In the genomic region with DNA sequence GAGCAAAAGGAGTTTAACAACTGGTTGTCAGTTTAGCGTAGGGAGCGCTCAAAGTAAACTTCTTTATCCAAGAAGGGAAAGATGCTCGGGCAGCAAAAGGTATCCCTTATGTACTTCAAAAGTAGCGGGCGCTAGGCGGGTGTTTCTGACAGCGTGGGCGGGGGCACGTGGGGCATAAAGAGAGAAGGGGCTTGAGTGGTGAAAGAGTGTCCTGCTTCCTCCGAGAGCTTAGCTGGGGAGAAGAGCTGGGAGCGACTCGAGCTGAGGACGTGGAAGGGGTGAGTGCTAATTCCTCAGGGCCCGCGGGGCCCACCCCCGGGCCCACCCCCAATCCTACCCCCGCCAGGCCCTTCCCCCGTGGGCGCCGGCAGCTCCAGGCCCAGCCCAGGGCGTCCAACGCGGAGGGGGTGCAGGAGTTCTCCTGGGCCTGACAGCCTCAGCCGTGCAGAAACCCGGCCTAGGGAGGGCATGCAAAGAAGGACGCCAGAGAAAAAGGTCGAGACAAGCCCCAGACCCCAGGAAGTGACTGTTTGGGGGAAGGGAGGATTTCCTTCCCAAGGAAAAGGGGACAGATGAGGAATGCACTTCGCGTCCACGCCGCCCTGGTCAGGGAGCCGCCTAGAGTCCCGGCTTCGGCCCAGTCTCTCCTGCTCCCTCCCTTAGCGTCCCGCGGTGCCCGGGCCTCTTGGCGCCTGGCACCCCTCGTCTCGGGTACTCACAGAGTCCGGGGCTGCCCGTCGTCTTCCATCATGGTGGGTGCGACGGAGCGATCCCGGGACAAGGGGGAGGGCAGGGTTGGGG, we compare ENCODE assay signal across 8 cellular contexts. TPM values are rescaled to one million over a fixed set of nuclear protein-coding genes. Genes with fewer than 3 reads are reported as not detected.
A peak's percentile ranks its signal among the peaks of the same experiment; 100 is the strongest.
DNase-seq lines count a peak whose midpoint lies in the region; FAIRE-seq and TF ChIP-seq lines count a peak whose summit lies in the region.

No MANE protein-coding gene starts in this region.

- H3K9ac ChIP-seq in NT2/D1 (ENCODE audit: insufficient read length, low read depth) (peak overlapping the region; percentile 95), subcutaneous abdominal adipose tissue (ENCODE audit: low read length in 5 of 5) (peak overlapping the region in 4 of 5 donors; percentile 81 to 95 (median 92))

- no peak for TF ChIP-seq CTCF in fibroblast of mammary gland (conservative IDR thresholded peaks at IDR 0.05; ENCODE audit: control insufficient read depth, insufficient read depth, low read depth, low read length)
- no peak for TF ChIP-seq CTCF in neural crest cell (conservative IDR thresholded peaks at IDR 0.05)

- H3K4me3 Mint-ChIP-seq in activated T-helper 1 cell treated with anti-CD3 and anti-CD28 coated beads, Interleukin-12 subunit alpha, Interleukin-12 subunit beta, Interleukin-2, Interleukin-4 antibody, amounts not matched to agents 30 ng/mL and 10 ng/mL and 1 ng/mL, durations not matched to agents 14 hours and 24 hours and 36 hours = peak overlapping the region; percentile 91
- H3K4me3 Mint-ChIP-seq in neural crest cell = peak overlapping the region; percentile 99

- peaks cover 6% of the 10 kb centered on the region; the same call in 1 of the 2 replicates for H3K9me3 ChIP-seq in NT2/D1 (ENCODE audit: insufficient read depth, low read length)
- H3K9me3 ChIP-seq in subcutaneous abdominal adipose tissue (ENCODE audit: control insufficient read depth in 5 of 5, low read length in 5 of 5) = no peaks in the 10 kb centered on the region

- H3K4me1 ChIP-seq in NT2/D1 (ENCODE audit: insufficient read depth, insufficient read length) = no peaks in the 10 kb centered on the region
- H3K4me1 ChIP-seq in subcutaneous abdominal adipose tissue (ENCODE audit: control insufficient read depth in 5 of 5, insufficient read depth in 5 of 5, low read length in 5 of 5) = peaks cover 3 to 46% (median 44%) of the 10 kb centered on the region in 5 donors

- intact Hi-C loops in activated T-helper 1 cell treated with anti-CD3 and anti-CD28 coated beads, Interleukin-12 subunit alpha, Interleukin-12 subunit beta, Interleukin-2, Interleukin-4 antibody, amounts not matched to agents 30 ng/mL and 10 ng/mL and 1 ng/mL, durations not matched to agents 14 hours and 24 hours and 36 hours (cut with micrococcal nuclease) = loop anchor here (1.0 to 5.0 kb wide), 9 partner anchors 21 to 417 kb away; a partner anchor contains a TSS

- H3K27me3 Mint-ChIP-seq in activated T-helper 1 cell treated with anti-CD3 and anti-CD28 coated beads, Interleukin-12 subunit alpha, Interleukin-12 subunit beta, Interleukin-2, Interleukin-4 antibody, amounts not matched to agents 30 ng/mL and 10 ng/mL and 1 ng/mL, durations not matched to agents 14 hours and 24 hours and 36 hours (ENCODE audit: insufficient read depth) = no peaks in the 10 kb centered on the region
- H3K27me3 Mint-ChIP-seq in neural crest cell (ENCODE audit: low read depth) = no peaks in the 10 kb centered on the region

- no peak for FAIRE-seq in RCC 7860 (lab: Jason Lieb, UNC)

- DNase-seq in Daoy (ENCODE audit: low read depth) = peak; percentile 23
- DNase-seq in HCEC 1CT = peak; percentile 19
- DNase-seq in NT2/D1 (ENCODE audit: low read depth, low spot score) = no peak
- peak; percentile 37 for DNase-seq in activated T-helper 1 cell treated with anti-CD3 and anti-CD28 coated beads, Interleukin-12 subunit alpha, Interleukin-12 subunit beta, Interleukin-2, Interleukin-4 antibody, amounts not matched to agents 30 ng/mL and 10 ng/mL and 1 ng/mL, durations not matched to agents 14 hours and 24 hours and 36 hours (ENCODE audit: low spot score)
- DNase-seq in fibroblast of mammary gland (ENCODE audit: low read depth) = peak; percentile 42
- peak; percentile 20 for DNase-seq in neural crest cell (ENCODE audit: low read depth, low spot score)
- no peak for DNase-seq in RCC 7860 (ENCODE audit: low spot score)

- H3K4me3 ChIP-seq in NT2/D1 (ENCODE audit: insufficient read length, low read depth) = peak overlapping the region; percentile 88
- H3K4me3 ChIP-seq in fibroblast of mammary gland (ENCODE audit: control insufficient read depth, low read depth, low read length) = peak overlapping the region; percentile 95
- H3K4me3 ChIP-seq in subcutaneous abdominal adipose tissue (ENCODE audit: low read depth in 1 of 5, low read length in 5 of 5) = peak overlapping the region; percentile 85 to 99 (median 96)

- no peaks in the 10 kb centered on the region for H3K9me3 Mint-ChIP-seq in activated T-helper 1 cell treated with anti-CD3 and anti-CD28 coated beads, Interleukin-12 subunit alpha, Interleukin-12 subunit beta, Interleukin-2, Interleukin-4 antibody, amounts not matched to agents 30 ng/mL and 10 ng/mL and 1 ng/mL, durations not matched to agents 14 hours and 24 hours and 36 hours
- peaks cover 3% of the 10 kb centered on the region for H3K9me3 Mint-ChIP-seq in neural crest cell

- peak overlapping the region; percentile 98 for H3K27ac Mint-ChIP-seq in activated T-helper 1 cell treated with anti-CD3 and anti-CD28 coated beads, Interleukin-12 subunit alpha, Interleukin-12 subunit beta, Interleukin-2, Interleukin-4 antibody, amounts not matched to agents 30 ng/mL and 10 ng/mL and 1 ng/mL, durations not matched to agents 14 hours and 24 hours and 36 hours
- peak overlapping the region; percentile 65 for H3K27ac Mint-ChIP-seq in neural crest cell (ENCODE audit: unreplicated experiment)

- peak overlapping the region; percentile 97 for H3K27ac ChIP-seq in subcutaneous abdominal adipose tissue (ENCODE audit: low read depth, low read length)

- peaks cover 55% of the 10 kb centered on the region for H3K4me1 Mint-ChIP-seq in activated T-helper 1 cell treated with anti-CD3 and anti-CD28 coated beads, Interleukin-12 subunit alpha, Interleukin-12 subunit beta, Interleukin-2, Interleukin-4 antibody, amounts not matched to agents 30 ng/mL and 10 ng/mL and 1 ng/mL, durations not matched to agents 14 hours and 24 hours and 36 hours (ENCODE audit: low read depth)
- H3K4me1 Mint-ChIP-seq in neural crest cell = peaks cover 56% of the 10 kb centered on the region

- no peaks in the 10 kb centered on the region for H3K27me3 ChIP-seq in NT2/D1 (ENCODE audit: insufficient read depth, insufficient read length)
- H3K27me3 ChIP-seq in subcutaneous abdominal adipose tissue (ENCODE audit: control insufficient read depth in 5 of 5, insufficient read depth in 4 of 5, low read length in 5 of 5) = no peaks in the 10 kb centered on the region

- peaks cover 35% of the 10 kb centered on the region for H3K36me3 Mint-ChIP-seq in activated T-helper 1 cell treated with anti-CD3 and anti-CD28 coated beads, Interleukin-12 subunit alpha, Interleukin-12 subunit beta, Interleukin-2, Interleukin-4 antibody, amounts not matched to agents 30 ng/mL and 10 ng/mL and 1 ng/mL, durations not matched to agents 14 hours and 24 hours and 36 hours (ENCODE audit: low read depth)
- peaks cover 13% of the 10 kb centered on the region for H3K36me3 Mint-ChIP-seq in neural crest cell (ENCODE audit: low read depth)

- H3K36me3 ChIP-seq in NT2/D1 (ENCODE audit: insufficient read depth, insufficient read length, low read length) (peaks cover 10% of the 10 kb centered on the region), subcutaneous abdominal adipose tissue (ENCODE audit: control insufficient read depth in 5 of 5, insufficient read depth in 5 of 5, low read length in 5 of 5) (peaks cover 0 to 6% (median 3%) of the 10 kb centered on the region in 5 donors)

RNA-seq across cellular contexts. Expression of a gene that starts 0.8 kb away (rescaled TPM):
- 28.4 and 40.4 TPM in 2 replicates for total RNA-seq in Daoy (2014; rRNA removed; shearing (Covaris generic))
- 192 and 195 TPM in 2 replicates for total RNA-seq in activated T-helper 1 cell treated with anti-CD3 and anti-CD28 coated beads, Interleukin-12 subunit alpha, Interleukin-12 subunit beta, Interleukin-2, Interleukin-4 antibody, amounts not matched to agents 30 ng/mL and 10 ng/mL and 1 ng/mL, durations not matched to agents 14 hours and 24 hours and 36 hours
- total RNA-seq in neural crest cell = 176 and 188 TPM in 2 replicates

RNA-seq across cellular contexts. Expression of a gene that starts 53.4 kb away (rescaled TPM):
- total RNA-seq in Daoy (2014; rRNA removed; shearing (Covaris generic)) = 22.1 and 22.8 TPM in 2 replicates
- 142 and 150 TPM in 2 replicates for total RNA-seq in activated T-helper 1 cell treated with anti-CD3 and anti-CD28 coated beads, Interleukin-12 subunit alpha, Interleukin-12 subunit beta, Interleukin-2, Interleukin-4 antibody, amounts not matched to agents 30 ng/mL and 10 ng/mL and 1 ng/mL, durations not matched to agents 14 hours and 24 hours and 36 hours
- 9.5 and 10.6 TPM in 2 replicates for total RNA-seq in neural crest cell

RNA-seq across cellular contexts. Expression of a gene that starts 55.3 kb away (rescaled TPM):
- total RNA-seq in Daoy (2014; rRNA removed; shearing (Covaris generic)) = 6.9 and 9.4 TPM in 2 replicates
- 30.4 and 30.5 TPM in 2 replicates for total RNA-seq in activated T-helper 1 cell treated with anti-CD3 and anti-CD28 coated beads, Interleukin-12 subunit alpha, Interleukin-12 subunit beta, Interleukin-2, Interleukin-4 antibody, amounts not matched to agents 30 ng/mL and 10 ng/mL and 1 ng/mL, durations not matched to agents 14 hours and 24 hours and 36 hours
- total RNA-seq in neural crest cell = 22.3 and 23.3 TPM in 2 replicates

Comparison
In these comparisons a context has a peak if more than half of its experiments do, and no peak if none do; other contexts are left out.
1. DNase-seq: peak in Daoy (single experiment), HCEC 1CT (single experiment), activated T-helper 1 cell treated with anti-CD3 and anti-CD28 coated beads, Interleukin-12 subunit alpha, Interleukin-12 subunit beta, Interleukin-2, Interleukin-4 antibody, amounts not matched to agents 30 ng/mL and 10 ng/mL and 1 ng/mL, durations not matched to agents 14 hours and 24 hours and 36 hours (single experiment), fibroblast of mammary gland (single experiment) and neural crest cell (single experiment); none in NT2/D1 (single experiment) and RCC 7860 (single experiment).
2. Peak in every context shown above with its lines, with median percentiles within 50 percentile points of each other: H3K4me3 ChIP-seq.